In the genomic region with DNA sequence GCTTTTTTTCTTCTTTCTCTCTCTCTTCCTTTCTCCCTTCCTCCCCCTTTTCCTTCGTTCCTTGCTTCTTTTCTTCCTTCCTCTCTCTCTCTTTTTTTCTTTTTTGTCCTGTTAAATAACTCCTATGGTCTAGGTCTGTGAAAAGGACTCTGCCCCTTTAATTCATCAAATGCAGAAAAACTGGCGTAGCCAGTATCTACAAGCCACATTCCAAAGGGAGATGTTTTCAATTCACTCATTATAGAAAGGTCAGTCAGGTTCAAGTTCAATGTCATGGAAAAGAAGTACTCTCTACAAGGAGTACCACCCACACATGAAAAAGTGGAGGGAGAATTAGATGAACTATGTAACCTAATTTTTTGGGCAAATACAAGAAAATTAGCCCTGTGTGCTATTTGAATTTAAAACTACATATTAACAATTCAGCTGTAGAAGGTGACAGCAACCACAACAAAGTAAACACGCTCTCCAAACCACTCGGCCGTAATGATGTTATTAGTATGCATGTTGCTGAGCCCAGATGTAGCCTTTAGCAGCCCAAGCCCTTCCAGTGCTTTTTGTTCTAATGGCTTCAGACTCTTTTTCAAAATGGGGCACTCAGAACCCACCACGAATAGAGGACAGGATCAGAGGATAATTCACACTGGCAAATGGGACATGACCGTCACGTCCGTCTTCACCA, we compare ENCODE assay signal across 24 cellular contexts.
DNase-seq lines count a peak whose midpoint lies in the region; ATAC-seq, FAIRE-seq and TF ChIP-seq lines count a peak whose summit lies in the region.
"Had no signal": no experiment of that assay in that cellular context is flagged by ENCODE, and none has a peak within 500 bp of the region (broad histone marks: within the 10 kb centered on the region; RNA-seq: fewer than 3 reads in every experiment).

No MANE protein-coding gene starts in this region.

- no peak overlapping the region for H3K23ac ChIP-seq in mesendoderm (ENCODE audit: low read length)

- no peak for TF ChIP-seq POLR2A in K562 (conservative IDR thresholded peaks at IDR 0.05)

- H3K79me1 ChIP-seq in mesendoderm (ENCODE audit: low read length): no peaks in the 10 kb centered on the region

- H3K36me3 ChIP-seq in K562 (ENCODE audit: control insufficient read depth, insufficient read depth, low read length): no peaks in the 10 kb centered on the region
- no peaks in the 10 kb centered on the region for H3K36me3 ChIP-seq in mesendoderm (ENCODE audit: control insufficient read depth, insufficient read depth, low read length)
- H3K36me3 ChIP-seq: esophagus squamous epithelium, gastrocnemius medialis had no signal

- 21% methylated on average over 9 of the region's 9 CpGs for WGBS in K562 (ENCODE audit: insufficient coverage, low coverage, missing lambda C conversion rate)
- WGBS in mesendoderm (ENCODE audit: extremely low coverage, insufficient coverage, low lambda C conversion rate): no CpG with 5 or more reads among the region's 9 CpGs

- H2AFZ ChIP-seq in K562 (ENCODE audit: low read depth, low read length): no peak overlapping the region
- H2AFZ ChIP-seq: hepatocyte had no signal

- H3K9me3 ChIP-seq in K562 (replicated peaks; ENCODE audit: control insufficient read depth, insufficient read depth, low read depth, low read length): no peaks in the 10 kb centered on the region
- H3K9me3 ChIP-seq: esophagus squamous epithelium, gastrocnemius medialis had no signal

- H2BK15ac ChIP-seq in mesendoderm (replicated peaks; ENCODE audit: low read depth): no peak overlapping the region

- H3K56ac ChIP-seq in mesendoderm (ENCODE audit: low read length): no peak overlapping the region

- POLR2A ChIA-PET in K562 (lab: Yijun Ruan, JAX): no interaction called here

- FAIRE-seq in K562 (lab: Jason Lieb, UNC): no peak
- FAIRE-seq: endometrium had no signal

- H3K9ac ChIP-seq in K562 (ENCODE audit: insufficient read depth in 1 of 2, low read depth in 2 of 2, low read length in 2 of 2): no peak overlapping the region
- no peak overlapping the region for H3K9ac ChIP-seq in mesendoderm (ENCODE audit: low read length)

- H3K4me1 ChIP-seq in K562 (replicated peaks in 1 of 2; ENCODE audit: control insufficient read depth in 2 of 2, insufficient read depth in 2 of 2, low read length in 2 of 2) (no peaks in the 10 kb centered on the region), mesendoderm (ENCODE audit: control insufficient read depth, low read depth, low read length) (peaks cover 3% of the 10 kb centered on the region)
- H3K4me1 ChIP-seq: esophagus squamous epithelium, gastrocnemius medialis had no signal

- H2BK120ac ChIP-seq in mesendoderm (ENCODE audit: low read depth, low read length): no peak overlapping the region

- no peak for ATAC-seq in K562
- ATAC-seq in HG02763 (IDR thresholded peaks at IDR 0.05; ENCODE audit: unreplicated experiment): no peak
- no peak for ATAC-seq in HG02970 (IDR thresholded peaks at IDR 0.05; ENCODE audit: low FRiP score, unreplicated experiment)
- ATAC-seq: activated CD4-positive, alpha-beta T cell treated with anti-CD3 and anti-CD28 coated beads for 36 hours; activated CD8-positive, alpha-beta T cell treated with anti-CD3 and anti-CD28 coated beads, Interleukin-2, amount 10 ng/mL, durations not matched to agents 7 days and 5 days; gastrocnemius medialis; natural killer cell treated with Interleukin-12 subunit alpha and Interleukin-12 subunit beta and Interleukin-15 and Interleukin-18, amount 100 ng/mL, for 72 hours; PC-3; SK-N-SH treated with all-trans-retinoic acid at 6 μM for 48 hours had no signal

- H4K8ac ChIP-seq in mesendoderm (ENCODE audit: low read depth, low read length): no peak overlapping the region

- H3K79me2 ChIP-seq in K562 (ENCODE audit: control insufficient read depth, insufficient read depth, low read length): no peaks in the 10 kb centered on the region
- no peaks in the 10 kb centered on the region for H3K79me2 ChIP-seq in mesendoderm (ENCODE audit: control insufficient read depth, insufficient read depth, low read length)
- H3K79me2 ChIP-seq: hepatocyte had no signal

- no TSS peak for BruUV-seq in K562 (replicated peaks; lab: Mats Ljungman, UMichigan)

- CTCF ChIA-PET in K562 (lab: Yijun Ruan, JAX; ENCODE audit: low intra/inter-chr PET ratio): no interaction called here

- DNase-seq in DMS153 treated with DMSO at 0.1 percent for 48 hours (lab: John Stamatoyannopoulos, UW; ENCODE audit: unreplicated experiment) (peak; percentile 14), NCI-H2029 (lab: John Stamatoyannopoulos, UW) (peak; percentile 12), K562 (ENCODE audit: extremely low read depth in 1 of 4, low spot score in 3 of 4) (no peak), mesendoderm (peak; percentile 35), NCI-H1092 treated with DMSO at 0.1 percent for 48 hours (lab: John Stamatoyannopoulos, UW) (no peak)
- DNase-seq: activated CD4-positive, alpha-beta T cell treated with anti-CD3 and anti-CD28 coated beads for 36 hours; activated CD8-positive, alpha-beta T cell treated with anti-CD3 and anti-CD28 coated beads, Interleukin-2, amount 10 ng/mL, durations not matched to agents 7 days and 5 days; anterior cingulate cortex; DND-41; esophagus squamous epithelium; gastrocnemius medialis; Karpas-422; NCI-H146; NCI-H2227 treated with DMSO at 0.1 percent for 48 hours; PC-3; stimulated activated CD4-positive, alpha-beta T cell treated with anti-CD3 and anti-CD28 coated beads, Interleukin-2, amount 100 ng/mL, for 24 hours; T-helper 2 cell had no signal

- intact Hi-C loops in K562 (cut with micrococcal nuclease): loop anchor here (10.0 kb wide), 1 partner anchor 212 kb away; no protein-coding TSS in a partner anchor

- H2AK5ac ChIP-seq in mesendoderm (ENCODE audit: low read length): no peak overlapping the region

- no peaks in the 10 kb centered on the region for H4K20me1 ChIP-seq in K562 (replicated peaks; ENCODE audit: control insufficient read depth, insufficient read depth, low read length)

- no peak overlapping the region for H3K18ac ChIP-seq in mesendoderm (ENCODE audit: low read length)

- H3K4ac ChIP-seq in mesendoderm (ENCODE audit: low read depth, low read length): no peak overlapping the region

- no peak overlapping the region for H2BK5ac ChIP-seq in mesendoderm (ENCODE audit: low read length)

- in situ Hi-C loops in K562 (cut with MboI): no loop called here

- TF ChIP-seq RAD21 in K562 (CRISPR knock-in tag; conservative IDR thresholded peaks at IDR 0.05 in 1 of 2, IDR thresholded peaks at IDR 0.05 in 1 of 2): no peak

- H4K5ac ChIP-seq in mesendoderm (ENCODE audit: low read length): no peak overlapping the region

- H3K4me3 ChIP-seq in K562 (no peak overlapping the region), mesendoderm (ENCODE audit: low read length) (no peak overlapping the region)
- H3K4me3 ChIP-seq: esophagus squamous epithelium, gastrocnemius medialis, hepatocyte had no signal

- H3K27ac ChIP-seq in K562 (ENCODE audit: extremely low read depth, low read depth, low read length): no peak overlapping the region
- H3K27ac ChIP-seq in mesendoderm (ENCODE audit: low read depth, low read length): no peak overlapping the region
- H3K27ac ChIP-seq: esophagus squamous epithelium, gastrocnemius medialis, hepatocyte, HL-60 had no signal

- H3K4me2 ChIP-seq in K562 (ENCODE audit: insufficient read depth, low read length): no peak overlapping the region
- no peak overlapping the region for H3K4me2 ChIP-seq in mesendoderm (ENCODE audit: low read length)
- H3K4me2 ChIP-seq: hepatocyte had no signal

- no peak for TF ChIP-seq EP300 in K562 (IDR thresholded peaks at IDR 0.05; ENCODE audit: low read length)

- H3K27me3 ChIP-seq in K562 (ENCODE audit: control insufficient read depth in 2 of 2, insufficient read depth in 2 of 2, low read length in 2 of 2): no peaks in the 10 kb centered on the region
- H3K27me3 ChIP-seq in mesendoderm (ENCODE audit: insufficient read depth, low read length, poor library complexity): no peaks in the 10 kb centered on the region
- H3K27me3 ChIP-seq: gastrocnemius medialis, hepatocyte had no signal

- no peaks in the 10 kb centered on the region for H3K9me1 ChIP-seq in K562 (ENCODE audit: control insufficient read depth, insufficient read depth, low read length)

- TF ChIP-seq CTCF in K562 (IDR thresholded peaks at IDR 0.05 in 2 of 3, conservative IDR thresholded peaks at IDR 0.05 in 1 of 3; ENCODE audit: insufficient read depth in 2 of 3, low read depth in 1 of 3, low read length in 3 of 3): no peak

TF ChIP-seq in K562, 482 proteins besides CTCF, POLR2A, EP300 and RAD21:
- TF ChIP-seq ZNF445 (CRISPR knock-in tag; IDR thresholded peaks at IDR 0.05; ENCODE audit: low read depth): no peak
- TF ChIP-seq, protein P1, sequence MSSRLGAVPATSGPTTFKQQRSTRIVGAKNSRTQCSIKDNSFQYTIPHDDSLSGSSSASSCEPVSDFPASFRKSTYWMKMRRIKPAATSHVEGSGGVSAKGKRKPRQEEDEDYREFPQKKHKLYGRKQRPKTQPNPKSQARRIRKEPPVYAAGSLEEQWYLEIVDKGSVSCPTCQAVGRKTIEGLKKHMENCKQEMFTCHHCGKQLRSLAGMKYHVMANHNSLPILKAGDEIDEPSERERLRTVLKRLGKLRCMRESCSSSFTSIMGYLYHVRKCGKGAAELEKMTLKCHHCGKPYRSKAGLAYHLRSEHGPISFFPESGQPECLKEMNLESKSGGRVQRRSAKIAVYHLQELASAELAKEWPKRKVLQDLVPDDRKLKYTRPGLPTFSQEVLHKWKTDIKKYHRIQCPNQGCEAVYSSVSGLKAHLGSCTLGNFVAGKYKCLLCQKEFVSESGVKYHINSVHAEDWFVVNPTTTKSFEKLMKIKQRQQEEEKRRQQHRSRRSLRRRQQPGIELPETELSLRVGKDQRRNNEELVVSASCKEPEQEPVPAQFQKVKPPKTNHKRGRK (tag; IDR thresholded peaks at IDR 0.05): 0 out of 2 replicates have a peak, but pooled peaks have one; percentile 1

Comparison
In these comparisons a context has a peak if more than half of its experiments do, and no peak if none do; other contexts are left out.
1. DNase-seq: peak in DMS153 treated with DMSO at 0.1 percent for 48 hours (single experiment), NCI-H2029 (single experiment) and mesendoderm (single experiment); none in K562 (0 of 4) and NCI-H1092 treated with DMSO at 0.1 percent for 48 hours (single experiment).